39 cellular contexts compared by ENCODE assay signal in genomic region chr7:142033154-142033553, GRCh38. TPM values are rescaled to one million over a fixed set of nuclear protein-coding genes. Genes with fewer than 3 reads are reported as not detected.
"Had no signal": no experiment of that assay in that cellular context is flagged by ENCODE, and none has a peak within 500 bp of the region (broad histone marks: within the 10 kb centered on the region; RNA-seq: fewer than 3 reads in every experiment).

No MANE protein-coding gene starts in this region.

- H3K27ac Mint-ChIP-seq: activated B cell treated with CpG ODN at 0.5 μM for 24 hours; activated CD4-positive, alpha-beta memory T cell treated with anti-CD3 and anti-CD28 coated beads for 36 hours; activated CD4-positive, alpha-beta T cell treated with anti-CD3 and anti-CD28 coated beads, Interleukin-2, amount 10 ng/mL, durations not matched to agents 7 days and 5 days; activated CD8-positive, alpha-beta T cell treated with anti-CD3 and anti-CD28 coated beads for 36 hours; activated naive CD4-positive, alpha-beta T cell treated with anti-CD3 and anti-CD28 coated beads for 36 hours; activated naive CD4-positive, alpha-beta T cell treated with anti-CD3 and anti-CD28 coated beads, Interleukin-2, amount 50 U/mL, for 72 hours; activated naive CD8-positive, alpha-beta T cell treated with anti-CD3 and anti-CD28 coated beads for 36 hours; activated T-cell treated with anti-CD3 and anti-CD28 coated beads, Interleukin-2, amount 50 U/mL, for 72 hours; activated T-helper 1 cell treated with anti-CD3 and anti-CD28 coated beads, Interleukin-12 subunit alpha, Interleukin-12 subunit beta, Interleukin-2, Interleukin-4 antibody, amounts not matched to agents 30 ng/mL and 10 ng/mL and 1 ng/mL, durations not matched to agents 14 hours and 24 hours and 36 hours; activated T-helper 17 cell treated with anti-CD3 and anti-CD28 coated beads, Interleukin-2, amount 50 U/mL, for 72 hours; T-helper 1 cell treated with Interleukin-12 subunit alpha and Interleukin-12 subunit beta and Interleukin-4 antibody, amounts not matched to agents 30 μg/mL and 1 μg/mL, for 36 hours; T-helper 2 cell treated with Interferon-gamma antibody and Interleukin-4, amounts not matched to agents 5 μg/mL and 100 μg/mL, for 36 hours had no signal

- H3K27me3 ChIP-seq: adrenal gland, body of pancreas, brain microvascular endothelial cell, breast epithelium had no signal

- H3K4me3 ChIP-seq: adrenal gland, body of pancreas, breast epithelium had no signal

- H3K36me3 Mint-ChIP-seq: activated CD4-positive, alpha-beta memory T cell treated with anti-CD3 and anti-CD28 coated beads for 36 hours; activated naive CD4-positive, alpha-beta T cell treated with anti-CD3 and anti-CD28 coated beads, Interleukin-2, amount 50 U/mL, for 72 hours; activated naive CD8-positive, alpha-beta T cell treated with anti-CD3 and anti-CD28 coated beads for 36 hours had no signal

- H3K9me3 ChIP-seq: adrenal gland, body of pancreas, breast epithelium had no signal

- H3K9me3 Mint-ChIP-seq: activated B cell treated with CpG ODN at 0.5 μM for 24 hours; activated CD4-positive, alpha-beta memory T cell treated with anti-CD3 and anti-CD28 coated beads for 36 hours; activated CD4-positive, alpha-beta T cell treated with anti-CD3 and anti-CD28 coated beads, Interleukin-2, amount 10 ng/mL, durations not matched to agents 7 days and 5 days; activated CD8-positive, alpha-beta T cell treated with anti-CD3 and anti-CD28 coated beads for 36 hours; activated naive CD4-positive, alpha-beta T cell treated with anti-CD3 and anti-CD28 coated beads for 36 hours; activated naive CD4-positive, alpha-beta T cell treated with anti-CD3 and anti-CD28 coated beads, Interleukin-2, amount 50 U/mL, for 72 hours; activated naive CD8-positive, alpha-beta T cell treated with anti-CD3 and anti-CD28 coated beads for 36 hours; activated T-cell treated with anti-CD3 and anti-CD28 coated beads, Interleukin-2, amount 50 U/mL, for 4 hours; activated T-cell treated with anti-CD3 and anti-CD28 coated beads, Interleukin-2, amount 50 U/mL, for 72 hours; activated T-helper 1 cell treated with anti-CD3 and anti-CD28 coated beads, Interleukin-12 subunit alpha, Interleukin-12 subunit beta, Interleukin-2, Interleukin-4 antibody, amounts not matched to agents 30 ng/mL and 10 ng/mL and 1 ng/mL, durations not matched to agents 14 hours and 24 hours and 36 hours; activated T-helper 17 cell treated with anti-CD3 and anti-CD28 coated beads, Interleukin-2, amount 50 U/mL, for 72 hours; T-helper 1 cell treated with Interleukin-12 subunit alpha and Interleukin-12 subunit beta and Interleukin-4 antibody, amounts not matched to agents 30 μg/mL and 1 μg/mL, for 36 hours; T-helper 2 cell treated with Interferon-gamma antibody and Interleukin-4, amounts not matched to agents 5 μg/mL and 100 μg/mL, for 36 hours had no signal

- H3K4me1 Mint-ChIP-seq: activated B cell treated with CpG ODN at 0.5 μM for 24 hours; activated CD4-positive, alpha-beta T cell treated with anti-CD3 and anti-CD28 coated beads, Interleukin-2, amount 10 ng/mL, durations not matched to agents 7 days and 5 days; activated naive CD8-positive, alpha-beta T cell treated with anti-CD3 and anti-CD28 coated beads for 36 hours; activated T-helper 17 cell treated with anti-CD3 and anti-CD28 coated beads, Interleukin-2, amount 50 U/mL, for 72 hours had no signal

- H3K4me1 ChIP-seq: adrenal gland, body of pancreas, breast epithelium had no signal

- H3K36me3 ChIP-seq: adrenal gland, brain microvascular endothelial cell, breast epithelium had no signal

- DNase-seq: activated B cell treated with CpG ODN at 0.5 μM for 24 hours; activated CD4-positive, alpha-beta memory T cell treated with anti-CD3 and anti-CD28 coated beads for 36 hours; activated CD4-positive, alpha-beta T cell treated with anti-CD3 and anti-CD28 coated beads for 4 hours; activated CD4-positive, alpha-beta T cell treated with anti-CD3 and anti-CD28 coated beads, Interleukin-2, amount 10 ng/mL, durations not matched to agents 7 days and 5 days; activated CD4-positive, alpha-beta T cell treated with anti-CD3 and anti-CD28 coated beads, Interleukin-2, amount 50 U/mL, for 4 hours; activated CD4-positive, CD25-positive, alpha-beta regulatory T cell treated with anti-CD3 and anti-CD28 coated beads, Interleukin-2, amount 50 U/mL, for 72 hours; activated CD8-positive, alpha-beta memory T cell treated with anti-CD3 and anti-CD28 coated beads, Interleukin-2, amount 50 U/mL, for 4 hours; activated CD8-positive, alpha-beta T cell treated with anti-CD3 and anti-CD28 coated beads for 36 hours; activated effector memory CD4-positive, alpha-beta T cell treated with anti-CD3 and anti-CD28 coated beads, Interleukin-2, amount 50 U/mL, for 16 hours; activated gamma-delta T cell treated with Interleukin-2 at 50 U/mL for 16 hours; activated naive CD4-positive, alpha-beta T cell; activated naive CD4-positive, alpha-beta T cell treated with anti-CD3 and anti-CD28 coated beads for 36 hours; activated naive CD4-positive, alpha-beta T cell treated with anti-CD3 and anti-CD28 coated beads, Interleukin-2, amount 50 U/mL, for 16 hours; activated naive CD8-positive, alpha-beta T cell treated with anti-CD3 and anti-CD28 coated beads for 36 hours; activated T-cell treated with anti-CD3 and anti-CD28 coated beads for 4 hours; activated T-cell treated with anti-CD3 and anti-CD28 coated beads, Interleukin-2, amount 50 U/mL, for 1 hour; activated T-cell treated with anti-CD3 and anti-CD28 coated beads, Interleukin-2, amount 50 U/mL, for 4 hours; activated T-cell treated with anti-CD3 and anti-CD28 coated beads, Interleukin-2, amount 50 U/mL, for 72 hours; adrenal gland; amniotic stem cell; aorta; body of pancreas; brain microvascular endothelial cell; central memory CD4-positive, alpha-beta T cell; SW 1271; T-helper 1 cell; T-helper 2 cell; T-helper 9 cell had no signal

- H3K27ac ChIP-seq: adrenal gland, body of pancreas, brain microvascular endothelial cell, breast epithelium, VCaP had no signal

- FAIRE-seq: astrocyte, TTC549 had no signal

- H3K4me3 Mint-ChIP-seq: activated B cell treated with CpG ODN at 0.5 μM for 24 hours; activated CD4-positive, alpha-beta memory T cell treated with anti-CD3 and anti-CD28 coated beads for 36 hours; activated CD4-positive, alpha-beta T cell treated with anti-CD3 and anti-CD28 coated beads, Interleukin-2, amount 10 ng/mL, durations not matched to agents 7 days and 5 days; activated CD8-positive, alpha-beta T cell treated with anti-CD3 and anti-CD28 coated beads for 36 hours; activated naive CD4-positive, alpha-beta T cell treated with anti-CD3 and anti-CD28 coated beads for 36 hours; activated naive CD8-positive, alpha-beta T cell treated with anti-CD3 and anti-CD28 coated beads for 36 hours; activated T-cell treated with anti-CD3 and anti-CD28 coated beads, Interleukin-2, amount 50 U/mL, for 4 hours; activated T-cell treated with anti-CD3 and anti-CD28 coated beads, Interleukin-2, amount 50 U/mL, for 72 hours; activated T-helper 1 cell treated with anti-CD3 and anti-CD28 coated beads, Interleukin-12 subunit alpha, Interleukin-12 subunit beta, Interleukin-2, Interleukin-4 antibody, amounts not matched to agents 30 ng/mL and 10 ng/mL and 1 ng/mL, durations not matched to agents 14 hours and 24 hours and 36 hours; activated T-helper 17 cell treated with anti-CD3 and anti-CD28 coated beads, Interleukin-2, amount 50 U/mL, for 72 hours; T-helper 1 cell treated with Interleukin-12 subunit alpha and Interleukin-12 subunit beta and Interleukin-4 antibody, amounts not matched to agents 30 μg/mL and 1 μg/mL, for 36 hours; T-helper 2 cell treated with Interferon-gamma antibody and Interleukin-4, amounts not matched to agents 5 μg/mL and 100 μg/mL, for 36 hours had no signal

- ATAC-seq: activated CD8-positive, alpha-beta T cell treated with anti-CD3 and anti-CD28 coated beads for 36 hours; activated naive CD4-positive, alpha-beta T cell treated with anti-CD3 and anti-CD28 coated beads, Interleukin-2, amount 50 U/mL, for 72 hours; activated T-cell treated with anti-CD3 and anti-CD28 coated beads, Interleukin-2, amount 50 U/mL, for 4 hours; activated T-cell treated with anti-CD3 and anti-CD28 coated beads, Interleukin-2, amount 50 U/mL, for 72 hours; activated T-helper 17 cell treated with anti-CD3 and anti-CD28 coated beads, Interleukin-2, amount 50 U/mL, for 72 hours; body of pancreas had no signal

RNA-seq across cellular contexts. Expression of gene MGAM, which starts 37.5 kb away (rescaled TPM):
- total RNA-seq: activated CD4-positive, alpha-beta memory T cell treated with anti-CD3 and anti-CD28 coated beads for 36 hours; activated CD4-positive, alpha-beta T cell treated with anti-CD3 and anti-CD28 coated beads, Interleukin-2, amount 10 ng/mL, durations not matched to agents 7 days and 5 days; activated naive CD4-positive, alpha-beta T cell treated with anti-CD3 and anti-CD28 coated beads for 36 hours; activated T-cell treated with anti-CD3 and anti-CD28 coated beads, Interleukin-2, amount 50 U/mL, for 4 hours; activated T-helper 1 cell treated with anti-CD3 and anti-CD28 coated beads, Interleukin-12 subunit alpha, Interleukin-12 subunit beta, Interleukin-2, Interleukin-4 antibody, amounts not matched to agents 30 ng/mL and 10 ng/mL and 1 ng/mL, durations not matched to agents 14 hours and 24 hours and 36 hours had no signal

RNA-seq across cellular contexts. Expression of gene TAS2R38, which starts 59.6 kb away (rescaled TPM):
- total RNA-seq: activated B cell treated with CpG ODN at 0.5 μM for 24 hours; activated CD4-positive, alpha-beta memory T cell treated with anti-CD3 and anti-CD28 coated beads for 36 hours; activated CD4-positive, alpha-beta T cell treated with anti-CD3 and anti-CD28 coated beads, Interleukin-2, amount 10 ng/mL, durations not matched to agents 7 days and 5 days; activated CD8-positive, alpha-beta memory T cell treated with anti-CD3 and anti-CD28 coated beads for 36 hours; activated CD8-positive, alpha-beta T cell treated with anti-CD3 and anti-CD28 coated beads for 36 hours; activated naive CD4-positive, alpha-beta T cell treated with anti-CD3 and anti-CD28 coated beads for 36 hours; activated naive CD4-positive, alpha-beta T cell treated with anti-CD3 and anti-CD28 coated beads, Interleukin-2, amount 50 U/mL, for 72 hours; activated naive CD8-positive, alpha-beta T cell treated with anti-CD3 and anti-CD28 coated beads for 36 hours; activated T-cell treated with anti-CD3 and anti-CD28 coated beads, Interleukin-2, amount 50 U/mL, for 4 hours; activated T-cell treated with anti-CD3 and anti-CD28 coated beads, Interleukin-2, amount 50 U/mL, for 72 hours; activated T-helper 1 cell treated with anti-CD3 and anti-CD28 coated beads, Interleukin-12 subunit alpha, Interleukin-12 subunit beta, Interleukin-2, Interleukin-4 antibody, amounts not matched to agents 30 ng/mL and 10 ng/mL and 1 ng/mL, durations not matched to agents 14 hours and 24 hours and 36 hours; activated T-helper 17 cell treated with anti-CD3 and anti-CD28 coated beads, Interleukin-2, amount 50 U/mL, for 72 hours; adrenal gland; aorta; astrocyte; body of pancreas; breast epithelium; cardiac septum had no signal
- polyA plus RNA-seq: adrenal gland, aorta had no signal
